ENCODE assay signal across 1 cellular context in the genomic region with DNA sequence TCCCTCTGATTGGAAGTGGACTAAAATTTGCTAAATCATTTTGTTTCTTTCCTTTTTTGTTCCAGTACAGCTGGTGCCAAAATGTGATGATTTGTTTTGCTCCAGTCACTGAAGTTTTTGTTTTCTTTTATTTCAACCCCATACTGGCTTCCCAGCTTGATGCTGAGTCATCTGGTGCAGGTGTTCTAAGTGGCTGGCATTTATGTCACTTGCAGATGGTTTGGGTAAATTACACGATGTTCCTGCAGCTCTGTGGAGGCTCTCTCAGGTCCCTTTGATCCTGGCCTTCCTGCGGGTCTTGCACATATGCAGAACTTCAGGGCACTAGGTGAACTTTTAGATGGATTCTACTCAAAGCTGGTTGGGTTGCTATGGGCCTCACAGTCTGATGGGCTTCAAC.
TF ChIP-seq lines count a peak whose summit lies in the region.

No MANE protein-coding gene starts in this region.

TF ChIP-seq in SK-N-SH treated with all-trans-retinoic acid at 6 μM for 48 hours, 23 proteins besides CTCF, POLR2A, EP300 and RAD21 (continued from another document):
- no peak for TF ChIP-seq POU6F1 (CRISPR knock-in tag; IDR thresholded peaks at IDR 0.05; ENCODE audit: borderline replicate concordance, low read depth)
- TF ChIP-seq RARB (CRISPR knock-in tag; IDR thresholded peaks at IDR 0.05) = no peak
